Comparison of ENCODE assay signal across 1 cellular context in genomic region chrX:70445876-70446275, GRCh38.
TF ChIP-seq lines count a peak whose summit lies in the region.

No MANE protein-coding gene starts in this region.

TF ChIP-seq in WTC11, 78 proteins besides CTCF, POLR2A, EP300 and RAD21 (continued from another document):
- TF ChIP-seq AR (CRISPR knock-in tag; IDR thresholded peaks at IDR 0.05) (no peak), ZNF317 (CRISPR knock-in tag; IDR thresholded peaks at IDR 0.05; ENCODE audit: borderline replicate concordance, low read depth) (no peak), SOX15 (CRISPR knock-in tag; IDR thresholded peaks at IDR 0.05) (no peak), CREB1 (CRISPR knock-in tag; IDR thresholded peaks at IDR 0.05) (no peak), ZNF671 (CRISPR knock-in tag; IDR thresholded peaks at IDR 0.05) (no peak)
- TF ChIP-seq, protein P1, sequence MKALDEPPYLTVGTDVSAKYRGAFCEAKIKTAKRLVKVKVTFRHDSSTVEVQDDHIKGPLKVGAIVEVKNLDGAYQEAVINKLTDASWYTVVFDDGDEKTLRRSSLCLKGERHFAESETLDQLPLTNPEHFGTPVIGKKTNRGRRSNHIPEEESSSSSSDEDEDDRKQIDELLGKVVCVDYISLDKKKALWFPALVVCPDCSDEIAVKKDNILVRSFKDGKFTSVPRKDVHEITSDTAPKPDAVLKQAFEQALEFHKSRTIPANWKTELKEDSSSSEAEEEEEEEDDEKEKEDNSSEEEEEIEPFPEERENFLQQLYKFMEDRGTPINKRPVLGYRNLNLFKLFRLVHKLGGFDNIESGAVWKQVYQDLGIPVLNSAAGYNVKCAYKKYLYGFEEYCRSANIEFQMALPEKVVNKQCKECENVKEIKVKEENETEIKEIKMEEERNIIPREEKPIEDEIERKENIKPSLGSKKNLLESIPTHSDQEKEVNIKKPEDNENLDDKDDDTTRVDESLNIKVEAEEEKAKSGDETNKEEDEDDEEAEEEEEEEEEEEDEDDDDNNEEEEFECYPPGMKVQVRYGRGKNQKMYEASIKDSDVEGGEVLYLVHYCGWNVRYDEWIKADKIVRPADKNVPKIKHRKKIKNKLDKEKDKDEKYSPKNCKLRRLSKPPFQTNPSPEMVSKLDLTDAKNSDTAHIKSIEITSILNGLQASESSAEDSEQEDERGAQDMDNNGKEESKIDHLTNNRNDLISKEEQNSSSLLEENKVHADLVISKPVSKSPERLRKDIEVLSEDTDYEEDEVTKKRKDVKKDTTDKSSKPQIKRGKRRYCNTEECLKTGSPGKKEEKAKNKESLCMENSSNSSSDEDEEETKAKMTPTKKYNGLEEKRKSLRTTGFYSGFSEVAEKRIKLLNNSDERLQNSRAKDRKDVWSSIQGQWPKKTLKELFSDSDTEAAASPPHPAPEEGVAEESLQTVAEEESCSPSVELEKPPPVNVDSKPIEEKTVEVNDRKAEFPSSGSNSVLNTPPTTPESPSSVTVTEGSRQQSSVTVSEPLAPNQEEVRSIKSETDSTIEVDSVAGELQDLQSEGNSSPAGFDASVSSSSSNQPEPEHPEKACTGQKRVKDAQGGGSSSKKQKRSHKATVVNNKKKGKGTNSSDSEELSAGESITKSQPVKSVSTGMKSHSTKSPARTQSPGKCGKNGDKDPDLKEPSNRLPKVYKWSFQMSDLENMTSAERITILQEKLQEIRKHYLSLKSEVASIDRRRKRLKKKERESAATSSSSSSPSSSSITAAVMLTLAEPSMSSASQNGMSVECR (CRISPR knock-in tag; IDR thresholded peaks at IDR 0.05; ENCODE audit: borderline replicate concordance): no peak
- TF ChIP-seq, protein P2, sequence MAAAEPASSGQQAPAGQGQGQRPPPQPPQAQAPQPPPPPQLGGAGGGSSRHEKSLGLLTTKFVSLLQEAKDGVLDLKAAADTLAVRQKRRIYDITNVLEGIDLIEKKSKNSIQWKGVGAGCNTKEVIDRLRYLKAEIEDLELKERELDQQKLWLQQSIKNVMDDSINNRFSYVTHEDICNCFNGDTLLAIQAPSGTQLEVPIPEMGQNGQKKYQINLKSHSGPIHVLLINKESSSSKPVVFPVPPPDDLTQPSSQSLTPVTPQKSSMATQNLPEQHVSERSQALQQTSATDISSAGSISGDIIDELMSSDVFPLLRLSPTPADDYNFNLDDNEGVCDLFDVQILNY (CRISPR knock-in tag; IDR thresholded peaks at IDR 0.05): no peak
